8 cellular contexts compared by ENCODE assay signal in the genomic region with DNA sequence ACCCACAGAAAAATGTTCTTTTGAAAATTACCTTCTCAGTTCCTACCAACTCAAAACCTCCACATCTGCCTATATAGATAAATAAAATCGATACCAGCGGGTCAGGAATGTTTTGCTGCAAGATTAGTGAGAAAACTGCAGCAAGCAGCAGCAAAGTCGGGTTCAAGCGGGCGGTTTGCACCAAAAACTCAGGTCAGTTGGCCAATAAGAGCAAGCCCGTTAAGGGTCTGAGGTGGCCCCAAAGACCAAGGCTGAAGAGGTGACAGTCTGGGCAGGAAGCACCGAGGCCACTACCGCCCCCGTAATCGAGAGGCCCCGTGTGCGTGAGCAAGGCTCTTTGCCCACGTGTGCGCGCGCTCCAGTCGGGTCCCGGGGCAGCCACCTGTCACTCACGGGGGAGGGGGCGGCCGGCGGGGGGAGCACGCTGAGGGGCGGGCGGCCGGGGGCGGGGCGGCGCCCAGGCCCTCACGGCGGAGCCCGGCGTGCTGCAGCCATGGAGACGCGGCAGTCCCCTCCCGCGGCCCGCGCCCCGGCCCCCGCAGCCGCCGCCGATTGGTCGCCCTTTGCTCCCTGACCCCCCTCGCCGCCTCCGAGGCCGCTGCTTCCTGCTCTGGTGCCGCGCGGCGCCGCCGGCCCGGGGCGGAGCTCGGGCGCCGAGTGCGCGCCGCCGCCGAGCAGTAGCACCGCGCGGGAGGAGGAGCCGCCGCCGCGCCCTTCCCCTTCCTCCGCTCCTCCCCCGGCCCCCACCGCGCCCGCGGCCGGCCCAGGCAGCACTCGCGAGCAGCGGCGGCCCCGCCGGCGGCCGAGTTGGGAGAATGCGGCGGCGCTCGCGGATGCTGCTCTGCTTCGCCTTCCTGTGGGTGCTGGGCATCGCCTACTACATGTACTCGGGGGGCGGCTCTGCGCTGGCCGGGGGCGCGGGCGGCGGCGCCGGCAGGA. TPM values are rescaled to one million over a fixed set of nuclear protein-coding genes. Genes with fewer than 3 reads are reported as not detected.
DNase-seq lines count a peak whose midpoint lies in the region; ATAC-seq and TF ChIP-seq lines count a peak whose summit lies in the region.

A gene (plus strand): TSS at position 773 of the 939 bp plus-strand sequence. CDS start 43 bp downstream, at position 816.

- peak within 1 kb of the TSS; percentile 94 for H3K27ac Mint-ChIP-seq in activated naive CD4-positive, alpha-beta T cell treated with anti-CD3 and anti-CD28 coated beads, Interleukin-2, amount 50 U/mL, for 24 hours

- TF ChIP-seq POLR2A in GM10847 (IDR thresholded peaks at IDR 0.05; ENCODE audit: extremely low read depth, insufficient read length) (peak; percentile 93), suprapubic skin (IDR thresholded peaks at IDR 0.05) (peak; percentile 25 to 63)

- peak within 1 kb of the TSS; percentile 94 for H3K4me3 Mint-ChIP-seq in activated naive CD4-positive, alpha-beta T cell treated with anti-CD3 and anti-CD28 coated beads, Interleukin-2, amount 50 U/mL, for 24 hours

- under 1% methylated on average over 14 of the region's 104 CpGs for WGBS in suprapubic skin

- peaks cover 6% of the 10 kb centered on the region for H3K9me3 Mint-ChIP-seq in activated naive CD4-positive, alpha-beta T cell treated with anti-CD3 and anti-CD28 coated beads, Interleukin-2, amount 50 U/mL, for 24 hours

- no peak for TF ChIP-seq EP300 in suprapubic skin (IDR thresholded peaks at IDR 0.05)

- no peaks in the 10 kb centered on the region for H3K27me3 Mint-ChIP-seq in activated naive CD4-positive, alpha-beta T cell treated with anti-CD3 and anti-CD28 coated beads, Interleukin-2, amount 50 U/mL, for 24 hours

- peak; percentile 93 for ATAC-seq in HG02610 (IDR thresholded peaks at IDR 0.05; ENCODE audit: unreplicated experiment)
- ATAC-seq in omental fat pad (ENCODE audit: low FRiP score): peak; percentile 97

- peaks cover 52% of the 10 kb centered on the region for H3K4me1 Mint-ChIP-seq in activated naive CD4-positive, alpha-beta T cell treated with anti-CD3 and anti-CD28 coated beads, Interleukin-2, amount 50 U/mL, for 24 hours

- peak within 1 kb of the TSS; percentile 92 for H3K27ac ChIP-seq in suprapubic skin

- peak within 1 kb of the TSS; percentile 66 for H3K4me3 ChIP-seq in suprapubic skin

- no peaks in the 10 kb centered on the region for H3K27me3 ChIP-seq in suprapubic skin

- H3K36me3 ChIP-seq in suprapubic skin: no peaks in the 10 kb centered on the region

- TF ChIP-seq CTCF in omental fat pad (IDR thresholded peaks at IDR 0.05) (no peak), suprapubic skin (IDR thresholded peaks at IDR 0.05) (no peak)

- H3K36me3 Mint-ChIP-seq in activated naive CD4-positive, alpha-beta T cell treated with anti-CD3 and anti-CD28 coated beads, Interleukin-2, amount 50 U/mL, for 24 hours: no peaks in the 10 kb centered on the region

- H3K9me3 ChIP-seq in suprapubic skin: no peaks in the 10 kb centered on the region

- DNase-seq in NCI-H1092 treated with DMSO at 0.1 percent for 48 hours (lab: John Stamatoyannopoulos, UW) (peak; percentile 94), SKM-1 (lab: John Stamatoyannopoulos, UW; ENCODE audit: unreplicated experiment) (peak; percentile 98), glomerular endothelial cell (ENCODE audit: extremely low read depth, low read depth, low spot score) (no peak), omental fat pad (ENCODE audit: low spot score) (peak; percentile 56), suprapubic skin (ENCODE audit: low spot score in 2 of 2) (peak; percentile 88 to 89)

- H3K4me1 ChIP-seq in suprapubic skin: peaks cover 34% of the 10 kb centered on the region

RNA-seq across cellular contexts. Expression of the gene that starts here (rescaled TPM):
- total RNA-seq in glomerular endothelial cell (67.2 and 81.6 TPM in 2 replicates), omental fat pad (10 to 100 TPM; 50.7 to 85.0 (median 71.8) TPM), suprapubic skin (10 to 100 TPM; 24.1 to 40.2 (median 36.4) TPM)
